ENCODE assay signal across 21 cellular contexts in genomic region chr15:87477056-87477455, GRCh38.
"Had no signal": no experiment of that assay in that cellular context is flagged by ENCODE, and none has a peak within 500 bp of the region (broad histone marks: within the 10 kb centered on the region; RNA-seq: fewer than 3 reads in every experiment).

No MANE protein-coding gene starts in this region.

- ATAC-seq: effector memory CD8-positive, alpha-beta T cell; natural killer cell treated with Interleukin-12 subunit alpha and Interleukin-12 subunit beta and Interleukin-15 and Interleukin-18, amount 100 ng/mL, for 72 hours; stimulated activated naive CD8-positive, alpha-beta T cell treated with anti-CD3 and anti-CD28 coated beads, Interleukin-15, amount 100 ng/mL, for 72 hours had no signal

- H3K27ac Mint-ChIP-seq: effector memory CD8-positive, alpha-beta T cell; naive B cell; natural killer cell treated with Interleukin-12 subunit alpha and Interleukin-12 subunit beta and Interleukin-15 and Interleukin-18, amount 100 ng/mL, for 72 hours; stimulated activated naive CD8-positive, alpha-beta T cell treated with anti-CD3 and anti-CD28 coated beads, Interleukin-15, amount 100 ng/mL, for 72 hours had no signal

- H3K9me3 Mint-ChIP-seq: stimulated activated naive CD8-positive, alpha-beta T cell treated with anti-CD3 and anti-CD28 coated beads, Interleukin-15, amount 100 ng/mL, for 72 hours had no signal

- H3K36me3 ChIP-seq: gastroesophageal sphincter, heart left ventricle, pancreas, right lobe of liver, thyroid gland, vagina had no signal

- H3K4me3 ChIP-seq: lung, mucosa of descending colon, pancreas, right lobe of liver, thyroid gland, vagina had no signal

- DNase-seq: cerebellar nuclear complex; cortex of kidney; effector memory CD8-positive, alpha-beta T cell; naive B cell; right lobe of liver; stimulated activated CD4-positive, alpha-beta T cell treated with anti-CD3 and anti-CD28 coated beads, Interleukin-12 subunit alpha, Interleukin-12 subunit beta, amount 100 ng/mL, for 4 hours; stimulated activated CD4-positive, alpha-beta T cell treated with anti-CD3 and anti-CD28 coated beads, Interleukin-1b, Interleukin-23, amount 100 ng/mL, for 48 hours; stimulated activated CD4-positive, alpha-beta T cell treated with anti-CD3 and anti-CD28 coated beads, Interleukin-4, amount 100 ng/mL, for 1 hour; stimulated activated CD8-positive, alpha-beta memory T cell treated with anti-CD3 and anti-CD28 coated beads, Interleukin-4, amount 100 ng/mL, for 48 hours; stimulated activated naive CD4-positive, alpha-beta T cell; stimulated activated naive CD8-positive, alpha-beta T cell treated with anti-CD3 and anti-CD28 coated beads, Interleukin-15, amount 100 ng/mL, for 72 hours had no signal

- H3K36me3 Mint-ChIP-seq: mesothelial cell of epicardium had no signal

- H3K4me1 Mint-ChIP-seq: naive B cell; stimulated activated naive CD8-positive, alpha-beta T cell treated with anti-CD3 and anti-CD28 coated beads, Interleukin-15, amount 100 ng/mL, for 72 hours had no signal

- H3K4me1 ChIP-seq: right lobe of liver, thyroid gland, vagina had no signal

- H3K27me3 ChIP-seq: gastroesophageal sphincter, heart left ventricle, right lobe of liver, thyroid gland, vagina had no signal

- H3K4me3 Mint-ChIP-seq: effector memory CD8-positive, alpha-beta T cell; naive B cell; natural killer cell treated with Interleukin-12 subunit alpha and Interleukin-12 subunit beta and Interleukin-15 and Interleukin-18, amount 100 ng/mL, for 72 hours; stimulated activated naive CD8-positive, alpha-beta T cell treated with anti-CD3 and anti-CD28 coated beads, Interleukin-15, amount 100 ng/mL, for 72 hours had no signal

- H3K9me3 ChIP-seq: gastroesophageal sphincter, heart left ventricle, pancreas, right lobe of liver, thyroid gland, vagina had no signal

- H3K27ac ChIP-seq: right lobe of liver, thyroid gland, vagina had no signal

- H3K27me3 Mint-ChIP-seq: naive B cell; natural killer cell treated with Interleukin-12 subunit alpha and Interleukin-12 subunit beta and Interleukin-15 and Interleukin-18, amount 100 ng/mL, for 72 hours had no signal

- FAIRE-seq: pancreas, small intestine had no signal
